2 cellular contexts compared by ENCODE assay signal in genomic region chr9:106066937-106067545, GRCh38.
TF ChIP-seq lines count a peak whose summit lies in the region.

No MANE protein-coding gene starts in this region.

TF ChIP-seq in HepG2, 621 proteins besides CTCF, POLR2A, EP300 and RAD21 (continued from another document):
- TF ChIP-seq ZNF18 (CRISPR knock-in tag; IDR thresholded peaks at IDR 0.05; ENCODE audit: insufficient replicate concordance) (no peak), ATF7 (IDR thresholded peaks at IDR 0.05) (no peak), ATF7 (CRISPR knock-in tag; IDR thresholded peaks at IDR 0.05) (no peak)

TF ChIP-seq in GM12878, 131 proteins besides CTCF, POLR2A, EP300 and RAD21 (continued from another document):
- no peak for TF ChIP-seq POU2F2 (IDR thresholded peaks at IDR 0.05; ENCODE audit: borderline replicate concordance, low read depth, low read length)
- TF ChIP-seq USF1 (IDR thresholded peaks at IDR 0.05; ENCODE audit: borderline replicate concordance, extremely low read length, insufficient read depth, low read depth, low read length) = no peak
